ENCODE assay signal across 9 cellular contexts in genomic region chr5:124743534-124744169, GRCh38. TPM values are rescaled to one million over a fixed set of nuclear protein-coding genes. Genes with fewer than 3 reads are reported as not detected.
A peak's percentile ranks its signal among the peaks of the same experiment; 100 is the strongest.
DNase-seq lines count a peak whose midpoint lies in the region; ATAC-seq and TF ChIP-seq lines count a peak whose summit lies in the region.
"Had no signal": no experiment of that assay in that cellular context is flagged by ENCODE, and none has a peak within 500 bp of the region (broad histone marks: within the 10 kb centered on the region; RNA-seq: fewer than 3 reads in every experiment).

No MANE protein-coding gene starts in this region.

- no peaks in the 10 kb centered on the region for H3K9me3 ChIP-seq in WERI-Rb-1 (ENCODE audit: severe bottlenecking)
- H3K9me3 ChIP-seq in thoracic aorta = no peaks in the 10 kb centered on the region

- CTCF ChIA-PET in WTC11 (lab: Charles Lee) = no interaction called here

- H3K27me3 ChIP-seq in WERI-Rb-1 (ENCODE audit: insufficient read depth, low read depth, severe bottlenecking) (no peaks in the 10 kb centered on the region), kidney epithelial cell (ENCODE audit: control insufficient read depth, insufficient read depth, low read length) (no peaks in the 10 kb centered on the region), thoracic aorta (replicated peaks; ENCODE audit: insufficient read depth) (no peaks in the 10 kb centered on the region)

- H3K4me1 Mint-ChIP-seq in WTC11 = no peaks in the 10 kb centered on the region; the same call in 1 of the 2 replicates

- H3K4me1 ChIP-seq in thoracic aorta (ENCODE audit: control insufficient read depth in 1 of 2, low read depth in 2 of 2) = peaks cover 12 to 23% of the 10 kb centered on the region in 2 donors

- H3K36me3 ChIP-seq in WERI-Rb-1 (peaks cover 8% of the 10 kb centered on the region), kidney epithelial cell (ENCODE audit: control insufficient read depth, insufficient read depth, low read length) (no peaks in the 10 kb centered on the region), thoracic aorta (no peaks in the 10 kb centered on the region)

- TF ChIP-seq CTCF in WERI-Rb-1 (IDR thresholded peaks at IDR 0.05; ENCODE audit: low read depth, low read length) (no peak), kidney epithelial cell (IDR thresholded peaks at IDR 0.05; ENCODE audit: insufficient read depth, low read length, poor library complexity, severe bottlenecking) (no peak), thoracic aorta (IDR thresholded peaks at IDR 0.05) (no peak), WTC11 (IDR thresholded peaks at IDR 0.05) (no peak)

- H3K27ac ChIP-seq in WERI-Rb-1 = peak overlapping the region; percentile 75
- peak overlapping the region; percentile 72 to 85 for H3K27ac ChIP-seq in thoracic aorta
- H3K27ac ChIP-seq: 22Rv1 had no signal

- no peaks in the 10 kb centered on the region; the same call in 1 of the 2 replicates for H3K36me3 Mint-ChIP-seq in WTC11

- POLR2A ChIA-PET in WTC11 (lab: Charles Lee) = interaction anchor here (0.6 kb wide), 1 partner anchor 157 kb away, joined by 8 read pairs; no protein-coding TSS in a partner anchor

- H3K27ac Mint-ChIP-seq in WTC11 = no peak overlapping the region

- no peak overlapping the region for H3K4me3 Mint-ChIP-seq in WTC11

- no peak for ATAC-seq in thoracic aorta (ENCODE audit: insufficient number of reproducible peaks, low FRiP score, low read depth)
- ATAC-seq in WTC11 = no peak

- H3K4me3 ChIP-seq in WERI-Rb-1 (ENCODE audit: low read depth, low read length) = peak overlapping the region; percentile 99
- H3K4me3 ChIP-seq in kidney epithelial cell (ENCODE audit: low read depth, low read length) = peak overlapping the region; percentile 80
- peak overlapping the region; percentile 76 for H3K4me3 ChIP-seq in thoracic aorta

- DNase-seq in DMS 273 (lab: John Stamatoyannopoulos, UW; ENCODE audit: unreplicated experiment) (peak; percentile 55), DMS 273 treated with DMSO at 0.1 percent for 48 hours (lab: John Stamatoyannopoulos, UW) (no peak), WERI-Rb-1 (peak; percentile 24), kidney epithelial cell (ENCODE audit: low read depth) (no peak), thoracic aorta (ENCODE audit: low spot score) (no peak), NCI-H524 treated with DMSO at 0.1 percent for 48 hours (lab: John Stamatoyannopoulos, UW) (no peak), putamen (ENCODE audit: low spot score) (no peak), WTC11 (ENCODE audit: low spot score) (no peak)

- 0 out of 2 replicates have a peak, but pooled peaks cover 5% of the 10 kb centered on the region for H3K27me3 Mint-ChIP-seq in WTC11 (ENCODE audit: low read depth)

- H3K9me3 Mint-ChIP-seq in WTC11 = peaks cover 4% of the 10 kb centered on the region

TF ChIP-seq in WTC11, 78 proteins besides CTCF, POLR2A, EP300 and RAD21 (continues in another document):
- TF ChIP-seq ZNF396 (CRISPR knock-in tag; IDR thresholded peaks at IDR 0.05; ENCODE audit: borderline replicate concordance) = no peak
- TF ChIP-seq ZNF425 (CRISPR knock-in tag; conservative IDR thresholded peaks at IDR 0.05) = no peak
- TF ChIP-seq ZNF232 (CRISPR knock-in tag; IDR thresholded peaks at IDR 0.05) = no peak
- TF ChIP-seq CREM (CRISPR knock-in tag; IDR thresholded peaks at IDR 0.05) = no peak
- no peak for TF ChIP-seq NFYB (CRISPR knock-in tag; conservative IDR thresholded peaks at IDR 0.05; ENCODE audit: low read depth)
- TF ChIP-seq, protein P1, sequence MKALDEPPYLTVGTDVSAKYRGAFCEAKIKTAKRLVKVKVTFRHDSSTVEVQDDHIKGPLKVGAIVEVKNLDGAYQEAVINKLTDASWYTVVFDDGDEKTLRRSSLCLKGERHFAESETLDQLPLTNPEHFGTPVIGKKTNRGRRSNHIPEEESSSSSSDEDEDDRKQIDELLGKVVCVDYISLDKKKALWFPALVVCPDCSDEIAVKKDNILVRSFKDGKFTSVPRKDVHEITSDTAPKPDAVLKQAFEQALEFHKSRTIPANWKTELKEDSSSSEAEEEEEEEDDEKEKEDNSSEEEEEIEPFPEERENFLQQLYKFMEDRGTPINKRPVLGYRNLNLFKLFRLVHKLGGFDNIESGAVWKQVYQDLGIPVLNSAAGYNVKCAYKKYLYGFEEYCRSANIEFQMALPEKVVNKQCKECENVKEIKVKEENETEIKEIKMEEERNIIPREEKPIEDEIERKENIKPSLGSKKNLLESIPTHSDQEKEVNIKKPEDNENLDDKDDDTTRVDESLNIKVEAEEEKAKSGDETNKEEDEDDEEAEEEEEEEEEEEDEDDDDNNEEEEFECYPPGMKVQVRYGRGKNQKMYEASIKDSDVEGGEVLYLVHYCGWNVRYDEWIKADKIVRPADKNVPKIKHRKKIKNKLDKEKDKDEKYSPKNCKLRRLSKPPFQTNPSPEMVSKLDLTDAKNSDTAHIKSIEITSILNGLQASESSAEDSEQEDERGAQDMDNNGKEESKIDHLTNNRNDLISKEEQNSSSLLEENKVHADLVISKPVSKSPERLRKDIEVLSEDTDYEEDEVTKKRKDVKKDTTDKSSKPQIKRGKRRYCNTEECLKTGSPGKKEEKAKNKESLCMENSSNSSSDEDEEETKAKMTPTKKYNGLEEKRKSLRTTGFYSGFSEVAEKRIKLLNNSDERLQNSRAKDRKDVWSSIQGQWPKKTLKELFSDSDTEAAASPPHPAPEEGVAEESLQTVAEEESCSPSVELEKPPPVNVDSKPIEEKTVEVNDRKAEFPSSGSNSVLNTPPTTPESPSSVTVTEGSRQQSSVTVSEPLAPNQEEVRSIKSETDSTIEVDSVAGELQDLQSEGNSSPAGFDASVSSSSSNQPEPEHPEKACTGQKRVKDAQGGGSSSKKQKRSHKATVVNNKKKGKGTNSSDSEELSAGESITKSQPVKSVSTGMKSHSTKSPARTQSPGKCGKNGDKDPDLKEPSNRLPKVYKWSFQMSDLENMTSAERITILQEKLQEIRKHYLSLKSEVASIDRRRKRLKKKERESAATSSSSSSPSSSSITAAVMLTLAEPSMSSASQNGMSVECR (CRISPR knock-in tag; IDR thresholded peaks at IDR 0.05; ENCODE audit: borderline replicate concordance) = no peak
- no peak for TF ChIP-seq ZBTB21 (CRISPR knock-in tag; IDR thresholded peaks at IDR 0.05; ENCODE audit: borderline replicate concordance)
- TF ChIP-seq, protein P2, sequence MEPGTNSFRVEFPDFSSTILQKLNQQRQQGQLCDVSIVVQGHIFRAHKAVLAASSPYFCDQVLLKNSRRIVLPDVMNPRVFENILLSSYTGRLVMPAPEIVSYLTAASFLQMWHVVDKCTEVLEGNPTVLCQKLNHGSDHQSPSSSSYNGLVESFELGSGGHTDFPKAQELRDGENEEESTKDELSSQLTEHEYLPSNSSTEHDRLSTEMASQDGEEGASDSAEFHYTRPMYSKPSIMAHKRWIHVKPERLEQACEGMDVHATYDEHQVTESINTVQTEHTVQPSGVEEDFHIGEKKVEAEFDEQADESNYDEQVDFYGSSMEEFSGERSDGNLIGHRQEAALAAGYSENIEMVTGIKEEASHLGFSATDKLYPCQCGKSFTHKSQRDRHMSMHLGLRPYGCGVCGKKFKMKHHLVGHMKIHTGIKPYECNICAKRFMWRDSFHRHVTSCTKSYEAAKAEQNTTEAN (CRISPR knock-in tag; IDR thresholded peaks at IDR 0.05) = no peak
- TF ChIP-seq NFATC4 (CRISPR knock-in tag; IDR thresholded peaks at IDR 0.05) = no peak
- TF ChIP-seq, protein P3, sequence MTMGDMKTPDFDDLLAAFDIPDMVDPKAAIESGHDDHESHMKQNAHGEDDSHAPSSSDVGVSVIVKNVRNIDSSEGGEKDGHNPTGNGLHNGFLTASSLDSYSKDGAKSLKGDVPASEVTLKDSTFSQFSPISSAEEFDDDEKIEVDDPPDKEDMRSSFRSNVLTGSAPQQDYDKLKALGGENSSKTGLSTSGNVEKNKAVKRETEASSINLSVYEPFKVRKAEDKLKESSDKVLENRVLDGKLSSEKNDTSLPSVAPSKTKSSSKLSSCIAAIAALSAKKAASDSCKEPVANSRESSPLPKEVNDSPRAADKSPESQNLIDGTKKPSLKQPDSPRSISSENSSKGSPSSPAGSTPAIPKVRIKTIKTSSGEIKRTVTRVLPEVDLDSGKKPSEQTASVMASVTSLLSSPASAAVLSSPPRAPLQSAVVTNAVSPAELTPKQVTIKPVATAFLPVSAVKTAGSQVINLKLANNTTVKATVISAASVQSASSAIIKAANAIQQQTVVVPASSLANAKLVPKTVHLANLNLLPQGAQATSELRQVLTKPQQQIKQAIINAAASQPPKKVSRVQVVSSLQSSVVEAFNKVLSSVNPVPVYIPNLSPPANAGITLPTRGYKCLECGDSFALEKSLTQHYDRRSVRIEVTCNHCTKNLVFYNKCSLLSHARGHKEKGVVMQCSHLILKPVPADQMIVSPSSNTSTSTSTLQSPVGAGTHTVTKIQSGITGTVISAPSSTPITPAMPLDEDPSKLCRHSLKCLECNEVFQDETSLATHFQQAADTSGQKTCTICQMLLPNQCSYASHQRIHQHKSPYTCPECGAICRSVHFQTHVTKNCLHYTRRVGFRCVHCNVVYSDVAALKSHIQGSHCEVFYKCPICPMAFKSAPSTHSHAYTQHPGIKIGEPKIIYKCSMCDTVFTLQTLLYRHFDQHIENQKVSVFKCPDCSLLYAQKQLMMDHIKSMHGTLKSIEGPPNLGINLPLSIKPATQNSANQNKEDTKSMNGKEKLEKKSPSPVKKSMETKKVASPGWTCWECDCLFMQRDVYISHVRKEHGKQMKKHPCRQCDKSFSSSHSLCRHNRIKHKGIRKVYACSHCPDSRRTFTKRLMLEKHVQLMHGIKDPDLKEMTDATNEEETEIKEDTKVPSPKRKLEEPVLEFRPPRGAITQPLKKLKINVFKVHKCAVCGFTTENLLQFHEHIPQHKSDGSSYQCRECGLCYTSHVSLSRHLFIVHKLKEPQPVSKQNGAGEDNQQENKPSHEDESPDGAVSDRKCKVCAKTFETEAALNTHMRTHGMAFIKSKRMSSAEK (CRISPR knock-in tag; IDR thresholded peaks at IDR 0.05; ENCODE audit: borderline replicate concordance) = no peak

RNA-seq across cellular contexts. Expression of gene ZNF608, which starts 2.8 kb away (rescaled TPM):
- total RNA-seq in kidney epithelial cell = 50.2 and 67.7 TPM in 2 replicates
- 10 to 100 TPM; 13.5 to 30.4 TPM for total RNA-seq in thoracic aorta
- 40.6 to 44.4 TPM (median 43.8 TPM) in 3 replicates for total RNA-seq in WTC11 (2021)

Comparison
In these comparisons a context has a peak if more than half of its experiments do, and no peak if none do; other contexts are left out.
1. DNase-seq: peak in DMS 273 (single experiment) and WERI-Rb-1 (single experiment); none in DMS 273 treated with DMSO at 0.1 percent for 48 hours (single experiment), kidney epithelial cell (single experiment), thoracic aorta (single experiment), NCI-H524 treated with DMSO at 0.1 percent for 48 hours (single experiment), putamen (single experiment) and WTC11 (single experiment).
2. Peak in every context shown above with its lines, with median percentiles within 50 percentile points of each other: H3K4me3 ChIP-seq.